ENCODE assay signal across 16 cellular contexts in the genomic region with DNA sequence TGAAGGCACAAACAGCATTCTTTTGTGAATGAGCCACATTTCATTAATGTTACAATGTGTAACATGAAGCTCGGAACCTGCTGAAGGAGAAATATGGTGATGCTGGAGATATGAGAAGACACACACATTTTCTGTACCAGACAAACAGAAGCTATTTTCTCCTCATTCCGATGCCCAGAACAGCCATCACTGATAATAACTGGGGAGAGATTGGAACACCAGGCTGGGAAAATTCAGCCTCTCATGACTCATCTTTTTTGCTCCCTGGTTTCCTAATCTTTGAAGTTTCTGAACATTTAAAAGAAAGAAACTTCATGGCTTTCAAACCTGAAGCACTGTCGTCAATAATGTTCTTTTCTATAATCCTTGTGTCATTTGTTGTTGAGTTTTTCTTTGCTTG.
"Had no signal": no experiment of that assay in that cellular context is flagged by ENCODE, and none has a peak within 500 bp of the region (broad histone marks: within the 10 kb centered on the region; RNA-seq: fewer than 3 reads in every experiment).

No MANE protein-coding gene starts in this region.

- FAIRE-seq: astrocyte, bronchial epithelial cell, endometrium had no signal

- DNase-seq: activated CD4-positive, alpha-beta T cell treated with anti-CD3 and anti-CD28 coated beads, Interleukin-2, amount 50 U/mL, for 1 hour; activated CD8-positive, alpha-beta memory T cell treated with anti-CD3 and anti-CD28 coated beads for 24 hours; activated CD8-positive, alpha-beta memory T cell treated with anti-CD3 and anti-CD28 coated beads, Interleukin-2, amount 50 U/mL, for 48 hours; activated effector memory CD4-positive, alpha-beta T cell treated with Interleukin-2 at 50 U/mL for 16 hours; activated naive CD4-positive, alpha-beta T cell treated with anti-CD3 and anti-CD28 coated beads, Interleukin-2, amount 50 U/mL, for 16 hours; activated T-cell treated with anti-CD3 and anti-CD28 coated beads, Interleukin-2, amount 50 U/mL, for 48 hours; cerebellar nuclear complex; cortex of kidney; heart right ventricle; stimulated activated naive CD8-positive, alpha-beta T cell treated with anti-CD3 and anti-CD28 coated beads, Interleukin-15, amount 100 ng/mL, for 72 hours; T-cell; T-helper 9 cell had no signal

- ATAC-seq: activated CD4-positive, CD25-positive, alpha-beta regulatory T cell treated with anti-CD3 and anti-CD28 coated beads, Interleukin-2, amount 50 U/mL, for 24 hours; heart right ventricle; stimulated activated naive CD8-positive, alpha-beta T cell treated with anti-CD3 and anti-CD28 coated beads, Interleukin-15, amount 100 ng/mL, for 72 hours; T-cell had no signal

- H3K4me3 ChIP-seq: heart right ventricle had no signal
